10 cellular contexts compared by ENCODE assay signal in the genomic region with DNA sequence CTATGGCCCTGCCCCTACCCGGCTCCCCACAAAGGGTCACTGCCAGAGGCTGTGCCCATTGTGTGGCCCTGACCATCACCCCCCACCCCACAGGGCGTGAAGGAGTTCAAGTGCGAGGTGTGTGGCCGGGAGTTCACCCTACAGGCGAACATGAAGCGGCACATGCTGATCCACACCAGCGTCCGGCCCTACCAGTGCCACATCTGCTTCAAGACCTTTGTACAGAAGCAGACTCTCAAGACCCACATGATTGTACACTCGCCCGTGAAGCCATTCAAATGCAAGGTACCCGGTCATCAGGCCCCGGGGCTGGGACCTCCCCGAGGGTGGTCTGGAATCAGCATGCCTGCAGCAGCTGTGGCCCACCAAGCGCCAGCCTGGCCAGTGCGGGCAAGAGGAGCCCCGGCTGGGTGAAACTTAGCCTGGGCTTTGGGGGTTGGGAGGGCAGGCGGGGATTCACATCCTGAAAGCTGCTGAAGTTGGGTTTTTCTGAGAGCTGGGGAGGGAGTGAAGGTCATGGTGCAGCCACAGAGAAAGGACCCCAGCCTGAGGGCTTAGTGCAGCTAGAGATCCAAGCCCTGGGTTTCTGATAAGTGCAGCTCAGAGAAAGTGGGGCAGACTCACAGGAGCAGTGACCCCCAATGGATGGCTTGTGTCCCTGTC.
"Had no signal": no experiment of that assay in that cellular context is flagged by ENCODE, and none has a peak within 500 bp of the region (broad histone marks: within the 10 kb centered on the region; RNA-seq: fewer than 3 reads in every experiment).

No MANE protein-coding gene starts in this region.

- H3K4me3 Mint-ChIP-seq: activated CD4-positive, alpha-beta T cell treated with anti-CD3 and anti-CD28 coated beads, Interleukin-2, amount 10 ng/mL, durations not matched to agents 24 days and 14 days; neural progenitor cell had no signal

- H3K4me3 ChIP-seq: colonic mucosa, neural progenitor cell, right atrium auricular region, smooth muscle cell, transverse colon had no signal

- H3K4me2 ChIP-seq: neural progenitor cell, smooth muscle cell had no signal

- H3K27ac ChIP-seq: colonic mucosa, neural progenitor cell, parathyroid adenoma, right atrium auricular region, transverse colon had no signal

- H3K27me3 Mint-ChIP-seq: activated CD4-positive, alpha-beta T cell treated with anti-CD3 and anti-CD28 coated beads, Interleukin-2, amount 10 ng/mL, durations not matched to agents 24 days and 14 days had no signal

- H3K36me3 ChIP-seq: neural progenitor cell had no signal

- H3K9ac ChIP-seq: neural progenitor cell, parathyroid adenoma had no signal

- DNase-seq: activated CD4-positive, alpha-beta T cell treated with anti-CD3 and anti-CD28 coated beads, Interleukin-2, amount 10 ng/mL, durations not matched to agents 24 days and 14 days; activated T-cell treated with anti-CD3 and anti-CD28 coated beads, Interleukin-2, amount 50 U/mL, for 48 hours; colonic mucosa; effector memory CD4-positive, alpha-beta T cell; midbrain; transverse colon had no signal

- H3K27ac Mint-ChIP-seq: activated CD4-positive, alpha-beta T cell treated with anti-CD3 and anti-CD28 coated beads, Interleukin-2, amount 10 ng/mL, durations not matched to agents 24 days and 14 days; neural progenitor cell had no signal

- H3K9me3 ChIP-seq: colonic mucosa, right atrium auricular region, transverse colon had no signal

- H2AFZ ChIP-seq: neural progenitor cell, parathyroid adenoma had no signal

- H3K27me3 ChIP-seq: colonic mucosa, neural progenitor cell, right atrium auricular region, transverse colon had no signal

- H3K79me2 ChIP-seq: parathyroid adenoma had no signal

- H3K9me3 Mint-ChIP-seq: activated CD4-positive, alpha-beta T cell treated with anti-CD3 and anti-CD28 coated beads, Interleukin-2, amount 10 ng/mL, durations not matched to agents 24 days and 14 days; neural progenitor cell had no signal

- H3K4me1 ChIP-seq: colonic mucosa, parathyroid adenoma had no signal
